14 cellular contexts compared by ENCODE assay signal in genomic region chr7:29485376-29486190, GRCh38.
DNase-seq lines count a peak whose midpoint lies in the region; TF ChIP-seq lines count a peak whose summit lies in the region.
"Had no signal": no experiment of that assay in that cellular context is flagged by ENCODE, and none has a peak within 500 bp of the region (broad histone marks: within the 10 kb centered on the region; RNA-seq: fewer than 3 reads in every experiment).

No MANE protein-coding gene starts in this region.

- TF ChIP-seq CTCF in glutamatergic neuron (IDR thresholded peaks at IDR 0.05; ENCODE audit: partially characterized antibody, unreplicated experiment), result no peak
- TF ChIP-seq CTCF in progenitor cell of endocrine pancreas (IDR thresholded peaks at IDR 0.05; ENCODE audit: unreplicated experiment), result no peak
- no peak for TF ChIP-seq CTCF in foreskin fibroblast (IDR thresholded peaks at IDR 0.05; ENCODE audit: low read depth, low read length)

- H3K36me3 Mint-ChIP-seq in glutamatergic neuron (ENCODE audit: unreplicated experiment) (no peaks in the 10 kb centered on the region), progenitor cell of endocrine pancreas (ENCODE audit: insufficient read depth) (no peaks in the 10 kb centered on the region)
- H3K36me3 Mint-ChIP-seq: activated CD8-positive, alpha-beta memory T cell treated with anti-CD3 and anti-CD28 coated beads, Interleukin-2, amount 10 ng/mL, durations not matched to agents 7 days and 5 days; CD4-positive, CD25-positive, alpha-beta regulatory T cell had no signal

- H3K4me3 Mint-ChIP-seq in glutamatergic neuron (ENCODE audit: unreplicated experiment), result peak overlapping the region; percentile 61
- H3K4me3 Mint-ChIP-seq in progenitor cell of endocrine pancreas (ENCODE audit: low read depth), result no peak overlapping the region
- H3K4me3 Mint-ChIP-seq: activated CD8-positive, alpha-beta memory T cell treated with anti-CD3 and anti-CD28 coated beads, Interleukin-2, amount 10 ng/mL, durations not matched to agents 7 days and 5 days; CD4-positive, CD25-positive, alpha-beta regulatory T cell; T-helper 17 cell had no signal

- no peak overlapping the region for H3K4me3 ChIP-seq in foreskin fibroblast (ENCODE audit: low read depth in 1 of 2, low read length in 2 of 2)

- DNase-seq in G401 (ENCODE audit: low spot score), result peak; percentile 59
- DNase-seq in NCI-H82 (lab: John Stamatoyannopoulos, UW), result peak; percentile 93
- peak; percentile 50 for DNase-seq in glutamatergic neuron
- DNase-seq in progenitor cell of endocrine pancreas (ENCODE audit: low spot score, unreplicated experiment), result no peak
- no peak for DNase-seq in SW480 (ENCODE audit: low spot score)
- no peak for DNase-seq in KG1 (lab: John Stamatoyannopoulos, UW)
- no peak for DNase-seq in activated T-cell treated with anti-CD3 and anti-CD28 coated beads, Interleukin-2, amount 50 U/mL, for 1 hour
- DNase-seq in foreskin fibroblast, result no peak
- DNase-seq: activated CD8-positive, alpha-beta memory T cell treated with anti-CD3 and anti-CD28 coated beads, Interleukin-2, amount 10 ng/mL, durations not matched to agents 7 days and 5 days; aorta; CD4-positive, CD25-positive, alpha-beta regulatory T cell; erythroblast; stimulated activated CD4-positive, alpha-beta T cell treated with anti-CD3 and anti-CD28 coated beads, Interleukin-2, amount 100 ng/mL, for 48 hours; T-helper 17 cell had no signal

- H3K4me1 Mint-ChIP-seq in glutamatergic neuron (ENCODE audit: low read depth, unreplicated experiment) (peaks cover 49% of the 10 kb centered on the region), progenitor cell of endocrine pancreas (ENCODE audit: low read depth) (peaks cover 61% of the 10 kb centered on the region)
- H3K4me1 Mint-ChIP-seq: CD4-positive, CD25-positive, alpha-beta regulatory T cell had no signal

- H3K27ac Mint-ChIP-seq in glutamatergic neuron (ENCODE audit: unreplicated experiment) (peak overlapping the region; percentile 78), progenitor cell of endocrine pancreas (peak overlapping the region; percentile 78)
- H3K27ac Mint-ChIP-seq: activated CD8-positive, alpha-beta memory T cell treated with anti-CD3 and anti-CD28 coated beads, Interleukin-2, amount 10 ng/mL, durations not matched to agents 7 days and 5 days; CD4-positive, CD25-positive, alpha-beta regulatory T cell; T-helper 17 cell had no signal

- in situ Hi-C loops in G401 (cut with HindIII; ENCODE audit: low sequenced_read_pairs), result no loop called here

- H3K9me3 Mint-ChIP-seq in glutamatergic neuron (ENCODE audit: unreplicated experiment) (peaks cover 2% of the 10 kb centered on the region), progenitor cell of endocrine pancreas (ENCODE audit: low read depth) (no peaks in the 10 kb centered on the region)
- H3K9me3 Mint-ChIP-seq: CD4-positive, CD25-positive, alpha-beta regulatory T cell had no signal

- H3K27me3 Mint-ChIP-seq in glutamatergic neuron (ENCODE audit: unreplicated experiment), result peaks cover 10% of the 10 kb centered on the region
- no peaks in the 10 kb centered on the region for H3K27me3 Mint-ChIP-seq in progenitor cell of endocrine pancreas
- H3K27me3 Mint-ChIP-seq: activated CD8-positive, alpha-beta memory T cell treated with anti-CD3 and anti-CD28 coated beads, Interleukin-2, amount 10 ng/mL, durations not matched to agents 7 days and 5 days; CD4-positive, CD25-positive, alpha-beta regulatory T cell had no signal

Comparison
In these comparisons a context has a peak if more than half of its experiments do, and no peak if none do; other contexts are left out.
1. DNase-seq: peak in G401 (single experiment), NCI-H82 (single experiment) and glutamatergic neuron (single experiment); none in progenitor cell of endocrine pancreas (single experiment), SW480 (single experiment), KG1 (single experiment), activated T-cell treated with anti-CD3 and anti-CD28 coated beads, Interleukin-2, amount 50 U/mL, for 1 hour (single experiment) and foreskin fibroblast (0 of 2).